In the genomic region with DNA sequence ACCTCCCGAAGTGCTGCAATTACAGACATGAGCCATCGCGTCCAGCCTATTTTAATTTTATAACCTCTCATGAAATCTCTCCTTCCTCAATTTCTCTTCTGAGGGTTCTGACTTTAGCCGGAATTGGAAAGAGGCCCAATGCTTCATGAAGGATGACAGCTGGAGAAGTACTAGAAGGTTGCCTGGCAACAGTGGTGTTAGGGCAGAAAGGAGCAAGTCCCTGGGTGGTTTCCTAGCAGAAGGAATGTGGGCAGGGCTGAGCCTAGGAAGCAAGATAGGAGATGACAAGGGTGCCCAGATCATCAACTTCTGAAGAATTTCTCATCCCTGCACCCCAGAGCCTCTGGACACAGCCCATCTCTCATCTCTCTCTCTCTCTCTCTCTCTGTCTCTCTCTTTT, we compare ENCODE assay signal across 14 cellular contexts.
DNase-seq lines count a peak whose midpoint lies in the region; ATAC-seq and FAIRE-seq lines count a peak whose summit lies in the region.
"Had no signal": no experiment of that assay in that cellular context is flagged by ENCODE, and none has a peak within 500 bp of the region (broad histone marks: within the 10 kb centered on the region; RNA-seq: fewer than 3 reads in every experiment).

No MANE protein-coding gene starts in this region.

- no peak for ATAC-seq in GM18520 (IDR thresholded peaks at IDR 0.05; ENCODE audit: unreplicated experiment)
- ATAC-seq: activated CD4-positive, CD25-positive, alpha-beta regulatory T cell treated with anti-CD3 and anti-CD28 coated beads, Interleukin-2, amount 50 U/mL, for 24 hours; GM12878 had no signal

- H3K9me3 Mint-ChIP-seq in T-helper 1 cell treated with Interleukin-12 subunit alpha and Interleukin-12 subunit beta and Interleukin-4 antibody, amounts not matched to agents 30 μg/mL and 1 μg/mL, for 36 hours: no peaks in the 10 kb centered on the region
- H3K9me3 Mint-ChIP-seq in dendritic cell treated with granulocyte-macrophage colony-stimulating factor and Interleukin-4, amounts not matched to agents 40 ng/mL and 50 ng/mL, for 4 days: peaks cover 7% of the 10 kb centered on the region
- H3K9me3 Mint-ChIP-seq: immature natural killer cell had no signal

- H3K9me3 ChIP-seq in HAP-1: no peaks in the 10 kb centered on the region

- peak overlapping the region; percentile 21 for H3K27ac Mint-ChIP-seq in T-helper 1 cell treated with Interleukin-12 subunit alpha and Interleukin-12 subunit beta and Interleukin-4 antibody, amounts not matched to agents 30 μg/mL and 1 μg/mL, for 36 hours
- peak overlapping the region; percentile 53 for H3K27ac Mint-ChIP-seq in dendritic cell treated with granulocyte-macrophage colony-stimulating factor and Interleukin-4, amounts not matched to agents 40 ng/mL and 50 ng/mL, for 4 days
- H3K27ac Mint-ChIP-seq: immature natural killer cell had no signal

- intact Hi-C loops in dendritic cell treated with granulocyte-macrophage colony-stimulating factor and Interleukin-4, amounts not matched to agents 40 ng/mL and 50 ng/mL, for 4 days (cut with micrococcal nuclease): no loop called here

- no peak overlapping the region for H3K4me3 ChIP-seq in HAP-1
- H3K4me3 ChIP-seq: coronary artery, GM12878 had no signal

- no peaks in the 10 kb centered on the region for H3K4me1 ChIP-seq in HAP-1

- H3K36me3 Mint-ChIP-seq in T-helper 1 cell treated with Interleukin-12 subunit alpha and Interleukin-12 subunit beta and Interleukin-4 antibody, amounts not matched to agents 30 μg/mL and 1 μg/mL, for 36 hours (ENCODE audit: low read depth): no peaks in the 10 kb centered on the region
- H3K36me3 Mint-ChIP-seq in dendritic cell treated with granulocyte-macrophage colony-stimulating factor and Interleukin-4, amounts not matched to agents 40 ng/mL and 50 ng/mL, for 4 days (ENCODE audit: low read depth): no peaks in the 10 kb centered on the region
- H3K36me3 Mint-ChIP-seq: immature natural killer cell had no signal

- 0 out of 2 replicates have a peak, but pooled peaks cover 3% of the 10 kb centered on the region for H3K27me3 ChIP-seq in HAP-1 (ENCODE audit: low read depth)

- peaks cover 3% of the 10 kb centered on the region for H3K27me3 Mint-ChIP-seq in T-helper 1 cell treated with Interleukin-12 subunit alpha and Interleukin-12 subunit beta and Interleukin-4 antibody, amounts not matched to agents 30 μg/mL and 1 μg/mL, for 36 hours (ENCODE audit: low read depth)
- H3K27me3 Mint-ChIP-seq in dendritic cell treated with granulocyte-macrophage colony-stimulating factor and Interleukin-4, amounts not matched to agents 40 ng/mL and 50 ng/mL, for 4 days: peaks cover 12% of the 10 kb centered on the region

- no peaks in the 10 kb centered on the region for H3K36me3 ChIP-seq in HAP-1 (replicated peaks)

- DNase-seq in T-helper 1 cell (no peak), NCI-H69 (lab: John Stamatoyannopoulos, UW) (peak; percentile 16), urothelium cell line (ENCODE audit: low spot score) (peak; percentile 22), NCI-H146 (lab: John Stamatoyannopoulos, UW) (no peak), HAP-1 (ENCODE audit: low spot score in 2 of 2) (no peak)
- DNase-seq: immature natural killer cell, NCI-H2107, trophoblast cell had no signal

- no peak for FAIRE-seq in urothelium cell line (lab: Jason Lieb, UNC)
- FAIRE-seq: GM12878 had no signal

- H3K4me1 Mint-ChIP-seq in T-helper 1 cell treated with Interleukin-12 subunit alpha and Interleukin-12 subunit beta and Interleukin-4 antibody, amounts not matched to agents 30 μg/mL and 1 μg/mL, for 36 hours (ENCODE audit: low read depth): peaks cover 2% of the 10 kb centered on the region
- H3K4me1 Mint-ChIP-seq in dendritic cell treated with granulocyte-macrophage colony-stimulating factor and Interleukin-4, amounts not matched to agents 40 ng/mL and 50 ng/mL, for 4 days (ENCODE audit: low read depth): peaks cover 62% of the 10 kb centered on the region
- H3K4me1 Mint-ChIP-seq: immature natural killer cell had no signal

- in situ Hi-C loops in HAP-1 (cut with MboI; ENCODE audit: low sequenced_read_pairs): no loop called here

- H3K4me3 Mint-ChIP-seq in T-helper 1 cell treated with Interleukin-12 subunit alpha and Interleukin-12 subunit beta and Interleukin-4 antibody, amounts not matched to agents 30 μg/mL and 1 μg/mL, for 36 hours: no peak overlapping the region
- H3K4me3 Mint-ChIP-seq in dendritic cell treated with granulocyte-macrophage colony-stimulating factor and Interleukin-4, amounts not matched to agents 40 ng/mL and 50 ng/mL, for 4 days: no peak overlapping the region
- H3K4me3 Mint-ChIP-seq: immature natural killer cell had no signal

Comparison
In these comparisons a context has a peak if more than half of its experiments do, and no peak if none do; other contexts are left out.
1. DNase-seq: peak in NCI-H69 (single experiment) and urothelium cell line (single experiment); none in T-helper 1 cell (0 of 5), NCI-H146 (single experiment) and HAP-1 (0 of 2).